Comparison of ENCODE assay signal across 1 cellular context in genomic region chr14:104084251-104085002, GRCh38.
TF ChIP-seq lines count a peak whose summit lies in the region.

No MANE protein-coding gene starts in this region.

TF ChIP-seq in IMR-90, 13 proteins besides CTCF, POLR2A, EP300 and RAD21:
- no peak for TF ChIP-seq MAFK (IDR thresholded peaks at IDR 0.05; ENCODE audit: low read depth, low read length)
- no peak for TF ChIP-seq CHD1 (IDR thresholded peaks at IDR 0.05; ENCODE audit: low read depth, low read length)
- no peak for TF ChIP-seq NFE2L2 (IDR thresholded peaks at IDR 0.05; ENCODE audit: low read depth, low read length)
- TF ChIP-seq CEBPB (IDR thresholded peaks at IDR 0.05; ENCODE audit: low read depth, low read length), result no peak
- no peak for TF ChIP-seq USF2 (IDR thresholded peaks at IDR 0.05; ENCODE audit: low read depth, low read length)
- no peak for TF ChIP-seq RCOR1 (IDR thresholded peaks at IDR 0.05; ENCODE audit: insufficient replicate concordance, low read length)
- no peak for TF ChIP-seq MAZ (IDR thresholded peaks at IDR 0.05; ENCODE audit: borderline replicate concordance, low read depth, low read length)
- TF ChIP-seq MXI1 (IDR thresholded peaks at IDR 0.05; ENCODE audit: borderline replicate concordance, low read depth, low read length), result no peak
- TF ChIP-seq SMC3 (IDR thresholded peaks at IDR 0.05; ENCODE audit: low read depth, low read length), result no peak
- TF ChIP-seq ELK1 (IDR thresholded peaks at IDR 0.05; ENCODE audit: borderline replicate concordance, low read depth, low read length), result no peak
- no peak for TF ChIP-seq BHLHE40 (IDR thresholded peaks at IDR 0.05; ENCODE audit: low read depth, low read length)
- TF ChIP-seq RFX5 (IDR thresholded peaks at IDR 0.05; ENCODE audit: low read depth, low read length), result no peak
- no peak for TF ChIP-seq FOS (IDR thresholded peaks at IDR 0.05; ENCODE audit: low read depth, low read length)
